8 cellular contexts compared by ENCODE assay signal in the genomic region with DNA sequence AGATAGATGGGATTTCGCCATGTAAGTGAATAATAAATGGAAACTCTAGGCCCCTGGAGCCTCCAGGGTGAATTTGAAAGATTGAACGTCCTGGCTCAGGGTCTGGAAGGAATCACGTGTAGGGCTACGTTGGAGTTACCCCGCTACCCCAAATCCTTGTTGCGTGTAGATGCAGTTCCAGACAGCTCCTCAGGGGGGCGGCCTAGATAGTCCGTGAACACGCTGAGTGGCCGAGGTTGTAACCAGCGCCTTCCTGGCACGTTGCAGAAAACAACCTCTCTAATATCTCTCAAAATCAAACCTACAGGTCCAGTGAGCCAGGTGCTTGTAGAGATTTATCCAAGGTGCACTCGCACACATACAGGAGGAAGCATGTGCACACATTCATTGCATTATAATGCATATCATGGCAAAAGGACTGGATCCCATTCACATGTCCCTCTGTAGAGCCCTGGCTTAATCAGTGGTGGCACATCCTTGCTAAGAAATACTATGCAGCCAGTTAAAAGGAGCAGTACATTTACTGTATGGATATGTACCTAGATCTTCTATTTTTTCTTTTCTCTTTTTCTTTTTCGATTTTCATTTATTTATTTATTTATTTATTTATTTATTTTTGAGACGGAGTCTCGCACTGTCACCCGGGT. TPM values are rescaled to one million over a fixed set of nuclear protein-coding genes. Genes with fewer than 3 reads are reported as not detected.
DNase-seq lines count a peak whose midpoint lies in the region; ATAC-seq and TF ChIP-seq lines count a peak whose summit lies in the region.

No MANE protein-coding gene starts in this region.

- peak overlapping the region; percentile 3 for H3K4me3 Mint-ChIP-seq in activated CD4-positive, alpha-beta T cell treated with anti-CD3 and anti-CD28 coated beads for 36 hours

- H3K4me1 ChIP-seq in lung (ENCODE audit: control insufficient read depth in 2 of 2, insufficient read depth in 2 of 2, low read length in 2 of 2): peaks cover 0 to 9% of the 10 kb centered on the region in 2 donors

- H3K4me3 ChIP-seq in choroid plexus epithelial cell (ENCODE audit: low read depth, low read length) (no peak overlapping the region), lung (no peak overlapping the region)

- intact Hi-C loops in activated CD4-positive, alpha-beta T cell treated with anti-CD3 and anti-CD28 coated beads for 36 hours (cut with DNase I, micrococcal nuclease): loop anchor here (10.0 kb wide), 2 partner anchors 189 to 401 kb away; a partner anchor contains a TSS

- TF ChIP-seq CTCF in choroid plexus epithelial cell (conservative IDR thresholded peaks at IDR 0.05; ENCODE audit: low read depth, low read length) (peak; percentile 85), lung (IDR thresholded peaks at IDR 0.05; ENCODE audit: control extremely low read depth, extremely low read depth) (peak; percentile 74)

- POLR2A ChIA-PET in activated CD4-positive, alpha-beta T cell treated with anti-CD3 and anti-CD28 coated beads for 36 hours (lab: Charles Lee): interaction anchor here (0.6 kb wide), 2 partner anchors 16 to 30 kb away, joined by 3 to 4 read pairs; no protein-coding TSS in a partner anchor

- no peaks in the 10 kb centered on the region for H3K36me3 ChIP-seq in lung (ENCODE audit: control insufficient read depth in 2 of 2, insufficient read depth in 2 of 2, low read length in 2 of 2)

- no peaks in the 10 kb centered on the region for H3K9me3 Mint-ChIP-seq in activated CD4-positive, alpha-beta T cell treated with anti-CD3 and anti-CD28 coated beads for 36 hours (ENCODE audit: low read depth)

- whole genome bisulfite sequencing in lung, 2 donors: 27 to 29% methylated on average over 17 of the region's 17 CpGs

- ATAC-seq in activated CD4-positive, alpha-beta T cell treated with anti-CD3 and anti-CD28 coated beads for 36 hours: peak; percentile 43
- ATAC-seq in lung (ENCODE audit: insufficient read depth, low FRiP score) (no peak), GM21529 (IDR thresholded peaks at IDR 0.05; ENCODE audit: unreplicated experiment) (no peak)

- no peak overlapping the region for H3K27ac ChIP-seq in lung (ENCODE audit: low read depth in 1 of 2, low read length in 1 of 2)

- H3K27me3 Mint-ChIP-seq in activated CD4-positive, alpha-beta T cell treated with anti-CD3 and anti-CD28 coated beads for 36 hours: no peaks in the 10 kb centered on the region

- H3K27ac Mint-ChIP-seq in activated CD4-positive, alpha-beta T cell treated with anti-CD3 and anti-CD28 coated beads for 36 hours: no peak overlapping the region

- H3K9me3 ChIP-seq in lung (ENCODE audit: control insufficient read depth in 2 of 2, insufficient read depth in 1 of 2, low read length in 1 of 2): no peaks in the 10 kb centered on the region

- DNase-seq in GM03348 (ENCODE audit: low spot score) (peak; percentile 79), NAMALWA (ENCODE audit: low spot score) (peak; percentile 90), choroid plexus epithelial cell (ENCODE audit: low read depth) (peak; percentile 75), lung (ENCODE audit: low spot score) (peak; percentile 80), NCI-H2107 treated with DMSO at 0.1 percent for 48 hours (lab: John Stamatoyannopoulos, UW; ENCODE audit: unreplicated experiment) (no peak)
- DNase-seq in activated CD4-positive, alpha-beta T cell treated with anti-CD3 and anti-CD28 coated beads for 36 hours: peak; percentile 93
- peak; percentile 60 for DNase-seq in stimulated activated CD8-positive, alpha-beta memory T cell treated with anti-CD3 and anti-CD28 coated beads, Interleukin-15, amount 100 ng/mL, for 24 hours (ENCODE audit: low read depth)

- no peaks in the 10 kb centered on the region for H3K27me3 ChIP-seq in lung (ENCODE audit: control insufficient read depth, insufficient read depth)

- H3K4me1 Mint-ChIP-seq in activated CD4-positive, alpha-beta T cell treated with anti-CD3 and anti-CD28 coated beads for 36 hours: peaks cover 21% of the 10 kb centered on the region

- H3K36me3 Mint-ChIP-seq in activated CD4-positive, alpha-beta T cell treated with anti-CD3 and anti-CD28 coated beads for 36 hours (ENCODE audit: low read depth): peaks cover 7% of the 10 kb centered on the region

- CTCF ChIA-PET in activated CD4-positive, alpha-beta T cell treated with anti-CD3 and anti-CD28 coated beads for 36 hours (lab: Charles Lee): interaction anchor here (0.5 to 1.4 kb wide), 20 partner anchors 22 to 448 kb away, joined by 3 to 8 read pairs (median 4); no protein-coding TSS in a partner anchor

RNA-seq across cellular contexts. Expression of a gene that starts 2.5 kb away (rescaled TPM):
- total RNA-seq in activated CD4-positive, alpha-beta T cell treated with anti-CD3 and anti-CD28 coated beads for 36 hours: 10 to 100 TPM; 38.7 to 58.7 TPM
- 10 to 100 TPM; 44.8 to 73.5 TPM for total RNA-seq in lung
- 10 to 100 TPM; 51.0 to 69.5 TPM for polyA plus RNA-seq in lung

RNA-seq across cellular contexts. Expression of a gene that starts 11.5 kb away (rescaled TPM):
- under 1 TPM; 0.07 to 0.11 TPM for total RNA-seq in activated CD4-positive, alpha-beta T cell treated with anti-CD3 and anti-CD28 coated beads for 36 hours
- 1 to 10 TPM in 1 of 2 donors, under 1 TPM in 1; 0.26 to 1.2 TPM for total RNA-seq in lung
- 1 to 10 TPM in 1 of 2 donors, under 1 TPM in 1; 0.55 to 1.4 TPM for polyA plus RNA-seq in lung

RNA-seq across cellular contexts. Expression of a gene that starts 38.0 kb away (rescaled TPM):
- 10 to 100 TPM; 18.9 to 19.3 TPM for total RNA-seq in activated CD4-positive, alpha-beta T cell treated with anti-CD3 and anti-CD28 coated beads for 36 hours
- 10 to 100 TPM; 13.4 to 34.0 TPM for total RNA-seq in lung
- polyA plus RNA-seq in lung: 10 to 100 TPM; 26.0 to 28.8 TPM
